In the genomic region with DNA sequence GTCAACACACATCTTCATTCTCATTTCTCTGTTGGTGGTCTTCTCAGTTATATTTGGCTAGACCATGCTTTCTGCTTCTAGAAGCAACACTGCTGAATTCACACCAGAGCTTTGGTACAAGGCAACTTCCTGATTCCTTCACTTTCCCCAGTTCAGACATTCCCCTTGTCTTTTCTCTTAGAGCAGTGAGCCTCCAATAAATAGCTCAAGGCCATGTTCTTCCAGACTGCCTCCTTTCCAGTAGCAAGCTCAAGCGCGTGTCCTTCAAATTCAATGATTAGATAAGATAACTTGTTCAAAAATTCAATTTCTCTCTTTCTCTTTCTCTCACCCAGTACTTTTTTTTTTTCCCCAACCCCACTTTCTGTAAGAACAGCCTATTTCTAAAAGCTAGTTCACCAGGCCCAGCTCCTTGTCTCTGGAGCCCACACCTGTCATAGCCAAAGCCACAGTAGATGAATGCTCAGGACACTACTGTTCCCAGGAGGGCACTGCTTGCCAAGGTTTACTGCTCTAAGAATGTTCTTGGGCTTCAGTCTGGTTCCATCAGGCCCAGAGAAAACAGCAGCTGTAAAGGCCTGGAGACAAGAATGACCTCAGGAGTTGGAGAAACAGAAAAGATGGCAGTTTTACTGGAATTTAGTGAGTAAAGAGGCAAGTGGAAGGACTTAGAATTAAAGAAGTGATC, we compare ENCODE assay signal across 23 cellular contexts. TPM values are rescaled to one million over a fixed set of nuclear protein-coding genes. Genes with fewer than 3 reads are reported as not detected.
A peak's percentile ranks its signal among the peaks of the same experiment; 100 is the strongest.
DNase-seq lines count a peak whose midpoint lies in the region; ATAC-seq and TF ChIP-seq lines count a peak whose summit lies in the region.
"Had no signal": no experiment of that assay in that cellular context is flagged by ENCODE, and none has a peak within 500 bp of the region (broad histone marks: within the 10 kb centered on the region; RNA-seq: fewer than 3 reads in every experiment).

No MANE protein-coding gene starts in this region.

- peaks cover 74% of the 10 kb centered on the region for H3K36me3 Mint-ChIP-seq in activated CD4-positive, alpha-beta memory T cell treated with anti-CD3 and anti-CD28 coated beads, Interleukin-2, amount 10 ng/mL, durations not matched to agents 7 days and 5 days (ENCODE audit: low read depth)
- peaks cover 35% of the 10 kb centered on the region for H3K36me3 Mint-ChIP-seq in activated CD4-positive, alpha-beta memory T cell treated with anti-CD3 and anti-CD28 coated beads for 36 hours
- peaks cover 30% of the 10 kb centered on the region for H3K36me3 Mint-ChIP-seq in chondrocyte (ENCODE audit: low read depth)
- peaks cover 95% of the 10 kb centered on the region for H3K36me3 Mint-ChIP-seq in stimulated activated effector memory CD8-positive, alpha-beta T cell treated with anti-CD3 and anti-CD28 coated beads, Interleukin-12 subunit alpha, Interleukin-12 subunit beta, amount 100 ng/mL, for 72 hours

- no peak for DNase-seq in activated CD4-positive, alpha-beta memory T cell treated with anti-CD3 and anti-CD28 coated beads, Interleukin-2, amount 10 ng/mL, durations not matched to agents 7 days and 5 days
- DNase-seq in activated CD4-positive, alpha-beta memory T cell treated with anti-CD3 and anti-CD28 coated beads for 36 hours, result no peak
- DNase-seq in chondrocyte (ENCODE audit: low spot score) (no peak), medulla oblongata (ENCODE audit: extremely low spot score) (peak; percentile 45), GM19240 (ENCODE audit: insufficient read length, low spot score) (no peak), middle frontal gyrus (ENCODE audit: extremely low spot score, low spot score) (no peak)
- no peak for DNase-seq in stimulated activated effector memory CD8-positive, alpha-beta T cell treated with anti-CD3 and anti-CD28 coated beads, Interleukin-12 subunit alpha, Interleukin-12 subunit beta, amount 100 ng/mL, for 72 hours (ENCODE audit: low spot score in 2 of 2)
- DNase-seq: activated CD4-positive, CD25-positive, alpha-beta regulatory T cell; activated naive CD4-positive, alpha-beta T cell treated with anti-CD3 and anti-CD28 coated beads for 36 hours; activated T-cell treated with anti-CD3 and anti-CD28 coated beads, Interleukin-2, amount 50 U/mL, for 4 hours; AML-193; amygdala; dermis blood vessel endothelial cell; mammary epithelial cell; naive thymus-derived CD8-positive, alpha-beta T cell; NCI-H1105 treated with DMSO at 0.1 percent for 48 hours; NCI-H2081 treated with DMSO at 0.1 percent for 48 hours; NCI-H82; OCI-M1; ovary; stomach had no signal

- no peak overlapping the region for H3K4me3 Mint-ChIP-seq in activated CD4-positive, alpha-beta memory T cell treated with anti-CD3 and anti-CD28 coated beads, Interleukin-2, amount 10 ng/mL, durations not matched to agents 7 days and 5 days
- H3K4me3 Mint-ChIP-seq in activated CD4-positive, alpha-beta memory T cell treated with anti-CD3 and anti-CD28 coated beads for 36 hours, result no peak overlapping the region
- H3K4me3 Mint-ChIP-seq in chondrocyte (ENCODE audit: unreplicated experiment), result no peak overlapping the region
- H3K4me3 Mint-ChIP-seq in stimulated activated effector memory CD8-positive, alpha-beta T cell treated with anti-CD3 and anti-CD28 coated beads, Interleukin-12 subunit alpha, Interleukin-12 subunit beta, amount 100 ng/mL, for 72 hours, result no peak overlapping the region
- H3K4me3 Mint-ChIP-seq: activated naive CD4-positive, alpha-beta T cell treated with anti-CD3 and anti-CD28 coated beads for 36 hours; activated T-cell treated with anti-CD3 and anti-CD28 coated beads, Interleukin-2, amount 50 U/mL, for 4 hours; naive thymus-derived CD8-positive, alpha-beta T cell; type B pancreatic cell had no signal

- no peaks in the 10 kb centered on the region for H3K27me3 Mint-ChIP-seq in activated CD4-positive, alpha-beta memory T cell treated with anti-CD3 and anti-CD28 coated beads, Interleukin-2, amount 10 ng/mL, durations not matched to agents 7 days and 5 days
- H3K27me3 Mint-ChIP-seq in activated CD4-positive, alpha-beta memory T cell treated with anti-CD3 and anti-CD28 coated beads for 36 hours, result no peaks in the 10 kb centered on the region
- H3K27me3 Mint-ChIP-seq in chondrocyte (ENCODE audit: low read depth), result no peaks in the 10 kb centered on the region
- H3K27me3 Mint-ChIP-seq: naive thymus-derived CD8-positive, alpha-beta T cell; type B pancreatic cell had no signal

- intact Hi-C loops in activated CD4-positive, alpha-beta memory T cell treated with anti-CD3 and anti-CD28 coated beads for 36 hours (cut with micrococcal nuclease), result no loop called here

- H3K4me1 Mint-ChIP-seq in activated CD4-positive, alpha-beta memory T cell treated with anti-CD3 and anti-CD28 coated beads, Interleukin-2, amount 10 ng/mL, durations not matched to agents 7 days and 5 days, result no peaks in the 10 kb centered on the region
- no peaks in the 10 kb centered on the region for H3K4me1 Mint-ChIP-seq in activated CD4-positive, alpha-beta memory T cell treated with anti-CD3 and anti-CD28 coated beads for 36 hours (ENCODE audit: low read depth)
- H3K4me1 Mint-ChIP-seq in chondrocyte (ENCODE audit: low read depth), result peaks cover 16% of the 10 kb centered on the region
- peaks cover 7% of the 10 kb centered on the region for H3K4me1 Mint-ChIP-seq in stimulated activated effector memory CD8-positive, alpha-beta T cell treated with anti-CD3 and anti-CD28 coated beads, Interleukin-12 subunit alpha, Interleukin-12 subunit beta, amount 100 ng/mL, for 72 hours

- ATAC-seq in stimulated activated effector memory CD8-positive, alpha-beta T cell treated with anti-CD3 and anti-CD28 coated beads, Interleukin-12 subunit alpha, Interleukin-12 subunit beta, amount 100 ng/mL, for 72 hours, result no peak
- ATAC-seq in SK-N-SH treated with all-trans-retinoic acid at 6 μM for 48 hours, result no peak
- ATAC-seq: activated T-cell treated with anti-CD3 and anti-CD28 coated beads, Interleukin-2, amount 50 U/mL, for 4 hours; naive thymus-derived CD8-positive, alpha-beta T cell had no signal

- H3K27ac Mint-ChIP-seq in activated CD4-positive, alpha-beta memory T cell treated with anti-CD3 and anti-CD28 coated beads, Interleukin-2, amount 10 ng/mL, durations not matched to agents 7 days and 5 days, result peak overlapping the region; percentile 16
- H3K27ac Mint-ChIP-seq in activated CD4-positive, alpha-beta memory T cell treated with anti-CD3 and anti-CD28 coated beads for 36 hours, result no peak overlapping the region
- H3K27ac Mint-ChIP-seq in chondrocyte (ENCODE audit: unreplicated experiment), result peak overlapping the region; percentile 72
- H3K27ac Mint-ChIP-seq in stimulated activated effector memory CD8-positive, alpha-beta T cell treated with anti-CD3 and anti-CD28 coated beads, Interleukin-12 subunit alpha, Interleukin-12 subunit beta, amount 100 ng/mL, for 72 hours, result peak overlapping the region; percentile 51
- H3K27ac Mint-ChIP-seq: activated naive CD4-positive, alpha-beta T cell treated with anti-CD3 and anti-CD28 coated beads for 36 hours; type B pancreatic cell had no signal

- no peak for TF ChIP-seq CTCF in chondrocyte (IDR thresholded peaks at IDR 0.05)

- H3K9me3 Mint-ChIP-seq in activated CD4-positive, alpha-beta memory T cell treated with anti-CD3 and anti-CD28 coated beads, Interleukin-2, amount 10 ng/mL, durations not matched to agents 7 days and 5 days, result no peaks in the 10 kb centered on the region
- H3K9me3 Mint-ChIP-seq in activated CD4-positive, alpha-beta memory T cell treated with anti-CD3 and anti-CD28 coated beads for 36 hours, result no peaks in the 10 kb centered on the region
- H3K9me3 Mint-ChIP-seq in chondrocyte (ENCODE audit: low read depth), result no peaks in the 10 kb centered on the region
- no peaks in the 10 kb centered on the region for H3K9me3 Mint-ChIP-seq in stimulated activated effector memory CD8-positive, alpha-beta T cell treated with anti-CD3 and anti-CD28 coated beads, Interleukin-12 subunit alpha, Interleukin-12 subunit beta, amount 100 ng/mL, for 72 hours
- H3K9me3 Mint-ChIP-seq: activated naive CD4-positive, alpha-beta T cell treated with anti-CD3 and anti-CD28 coated beads for 36 hours; activated T-cell treated with anti-CD3 and anti-CD28 coated beads, Interleukin-2, amount 50 U/mL, for 4 hours; naive thymus-derived CD8-positive, alpha-beta T cell; type B pancreatic cell had no signal

- POLR2A ChIA-PET in activated CD4-positive, alpha-beta memory T cell treated with anti-CD3 and anti-CD28 coated beads, Interleukin-2, amount 10 ng/mL, durations not matched to agents 7 days and 5 days (lab: Charles Lee), result interaction anchor here (1.2 to 2.6 kb wide), 3 partner anchors 16 to 39 kb away, joined by 3 to 7 read pairs (median 4); no protein-coding TSS in a partner anchor
- POLR2A ChIA-PET in activated CD4-positive, alpha-beta memory T cell treated with anti-CD3 and anti-CD28 coated beads for 36 hours (lab: Charles Lee), result no interaction called here

- CTCF ChIA-PET in activated CD4-positive, alpha-beta memory T cell treated with anti-CD3 and anti-CD28 coated beads, Interleukin-2, amount 10 ng/mL, durations not matched to agents 7 days and 5 days (lab: Charles Lee), result no interaction called here
- CTCF ChIA-PET in activated CD4-positive, alpha-beta memory T cell treated with anti-CD3 and anti-CD28 coated beads for 36 hours (lab: Charles Lee), result interaction anchor here (0.7 kb wide), 1 partner anchor 219 kb away, joined by 3 read pairs; no protein-coding TSS in a partner anchor

TF ChIP-seq in SK-N-SH treated with all-trans-retinoic acid at 6 μM for 48 hours, 23 proteins besides CTCF, POLR2A, EP300 and RAD21 (continues in another document):
- no peak for TF ChIP-seq CSRNP3 (CRISPR knock-in tag; IDR thresholded peaks at IDR 0.05)
- TF ChIP-seq ZNF70 (CRISPR knock-in tag; IDR thresholded peaks at IDR 0.05), result no peak
- no peak for TF ChIP-seq BACH2 (CRISPR knock-in tag; IDR thresholded peaks at IDR 0.05; ENCODE audit: borderline replicate concordance)

RNA-seq across cellular contexts. Expression of gene TBK1, which starts 17.7 kb away (rescaled TPM):
- total RNA-seq in activated CD4-positive, alpha-beta memory T cell treated with anti-CD3 and anti-CD28 coated beads, Interleukin-2, amount 10 ng/mL, durations not matched to agents 7 days and 5 days, result 10 to 100 TPM; 34.1 to 36.0 TPM
- total RNA-seq in activated CD4-positive, alpha-beta memory T cell treated with anti-CD3 and anti-CD28 coated beads for 36 hours, result 10 to 100 TPM; 21.7 to 23.4 TPM
- total RNA-seq in chondrocyte, result 13.8 to 20.5 TPM (median 15.0 TPM) in 3 replicates
